9 cellular contexts compared by ENCODE assay signal in genomic region chr16:89115216-89115949, GRCh38. TPM values are rescaled to one million over a fixed set of nuclear protein-coding genes. Genes with fewer than 3 reads are reported as not detected.
DNase-seq lines count a peak whose midpoint lies in the region; ATAC-seq and TF ChIP-seq lines count a peak whose summit lies in the region.
"Had no signal": no experiment of that assay in that cellular context is flagged by ENCODE, and none has a peak within 500 bp of the region (broad histone marks: within the 10 kb centered on the region; RNA-seq: fewer than 3 reads in every experiment).

No MANE protein-coding gene starts in this region.

- H3K27me3 Mint-ChIP-seq in T-helper 1 cell treated with Interleukin-12 subunit alpha and Interleukin-12 subunit beta and Interleukin-4 antibody, amounts not matched to agents 30 μg/mL and 1 μg/mL, for 36 hours (ENCODE audit: low read depth): no peaks in the 10 kb centered on the region
- H3K27me3 Mint-ChIP-seq in activated naive CD8-positive, alpha-beta T cell treated with anti-CD3 and anti-CD28 coated beads, Interleukin-2, amount 50 U/mL, for 24 hours: no peaks in the 10 kb centered on the region

- peak overlapping the region; percentile 34 for H3K4me3 ChIP-seq in lower lobe of right lung
- H3K4me3 ChIP-seq: ovary had no signal

- H3K27ac ChIP-seq in lower lobe of right lung: peak overlapping the region; percentile 67
- H3K27ac ChIP-seq: ovary had no signal

- no peaks in the 10 kb centered on the region for H3K9me3 ChIP-seq in lower lobe of right lung
- H3K9me3 ChIP-seq: ovary had no signal

- peaks cover 30% of the 10 kb centered on the region for H3K4me1 Mint-ChIP-seq in T-helper 1 cell treated with Interleukin-12 subunit alpha and Interleukin-12 subunit beta and Interleukin-4 antibody, amounts not matched to agents 30 μg/mL and 1 μg/mL, for 36 hours (ENCODE audit: low read depth)
- peaks cover 28% of the 10 kb centered on the region for H3K4me1 Mint-ChIP-seq in activated naive CD8-positive, alpha-beta T cell treated with anti-CD3 and anti-CD28 coated beads, Interleukin-2, amount 50 U/mL, for 24 hours

- H3K36me3 ChIP-seq in lower lobe of right lung: peaks cover 87% of the 10 kb centered on the region
- H3K36me3 ChIP-seq: ovary had no signal

- DNase-seq in activated naive CD8-positive, alpha-beta T cell treated with anti-CD3 and anti-CD28 coated beads, Interleukin-2, amount 50 U/mL, for 24 hours: peak; percentile 77
- DNase-seq in lower lobe of right lung (peak; percentile 92), DMS153 (lab: John Stamatoyannopoulos, UW) (no peak)
- DNase-seq in stimulated activated CD8-positive, alpha-beta memory T cell treated with anti-CD3 and anti-CD28 coated beads, Interleukin-4, amount 100 ng/mL, for 1 hour (ENCODE audit: low read depth in 2 of 2, low spot score in 1 of 2): peak; percentile 56 to 73

- ATAC-seq in GM18517 (IDR thresholded peaks at IDR 0.05; ENCODE audit: unreplicated experiment) (peak; percentile 77), HG03045 (IDR thresholded peaks at IDR 0.05; ENCODE audit: unreplicated experiment) (peak; percentile 72), lower lobe of right lung (peak; percentile 85 to 86), GM19023 (IDR thresholded peaks at IDR 0.05; ENCODE audit: unreplicated experiment) (no peak)
- peak; percentile 90 for ATAC-seq in activated naive CD8-positive, alpha-beta T cell treated with anti-CD3 and anti-CD28 coated beads, Interleukin-2, amount 50 U/mL, for 24 hours

- no peaks in the 10 kb centered on the region for H3K27me3 ChIP-seq in lower lobe of right lung (ENCODE audit: low read depth)
- H3K27me3 ChIP-seq: ovary had no signal

- H3K36me3 Mint-ChIP-seq in T-helper 1 cell treated with Interleukin-12 subunit alpha and Interleukin-12 subunit beta and Interleukin-4 antibody, amounts not matched to agents 30 μg/mL and 1 μg/mL, for 36 hours (ENCODE audit: low read depth): peaks cover 41% of the 10 kb centered on the region
- peaks cover 21% of the 10 kb centered on the region for H3K36me3 Mint-ChIP-seq in activated naive CD8-positive, alpha-beta T cell treated with anti-CD3 and anti-CD28 coated beads, Interleukin-2, amount 50 U/mL, for 24 hours (ENCODE audit: low read depth)

- TF ChIP-seq CTCF in lower lobe of right lung (IDR thresholded peaks at IDR 0.05): no peak

- H3K4me3 Mint-ChIP-seq in T-helper 1 cell treated with Interleukin-12 subunit alpha and Interleukin-12 subunit beta and Interleukin-4 antibody, amounts not matched to agents 30 μg/mL and 1 μg/mL, for 36 hours: peak overlapping the region; percentile 88
- peak overlapping the region; percentile 71 for H3K4me3 Mint-ChIP-seq in activated naive CD8-positive, alpha-beta T cell treated with anti-CD3 and anti-CD28 coated beads, Interleukin-2, amount 50 U/mL, for 24 hours

- H3K27ac Mint-ChIP-seq in T-helper 1 cell treated with Interleukin-12 subunit alpha and Interleukin-12 subunit beta and Interleukin-4 antibody, amounts not matched to agents 30 μg/mL and 1 μg/mL, for 36 hours: peak overlapping the region; percentile 98
- H3K27ac Mint-ChIP-seq in activated naive CD8-positive, alpha-beta T cell treated with anti-CD3 and anti-CD28 coated beads, Interleukin-2, amount 50 U/mL, for 24 hours: peak overlapping the region; percentile 91

- intact Hi-C loops in lower lobe of right lung (cut with DNase I): no loop called here

- H3K4me1 ChIP-seq in lower lobe of right lung: peaks cover 15% of the 10 kb centered on the region

- no peaks in the 10 kb centered on the region for H3K9me3 Mint-ChIP-seq in T-helper 1 cell treated with Interleukin-12 subunit alpha and Interleukin-12 subunit beta and Interleukin-4 antibody, amounts not matched to agents 30 μg/mL and 1 μg/mL, for 36 hours
- H3K9me3 Mint-ChIP-seq in activated naive CD8-positive, alpha-beta T cell treated with anti-CD3 and anti-CD28 coated beads, Interleukin-2, amount 50 U/mL, for 24 hours: no peaks in the 10 kb centered on the region

RNA-seq across cellular contexts. Expression of gene ACSF3, which starts 21.7 kb away (rescaled TPM):
- total RNA-seq in lower lobe of right lung: 31.7 TPM

RNA-seq across cellular contexts. Expression of gene CDH15, which starts 56.2 kb away (rescaled TPM):
- total RNA-seq in lower lobe of right lung: 0.50 TPM
